12 cellular contexts compared by ENCODE assay signal in genomic region chr11:57646756-57647303, GRCh38. TPM values are rescaled to one million over a fixed set of nuclear protein-coding genes. Genes with fewer than 3 reads are reported as not detected.
DNase-seq lines count a peak whose midpoint lies in the region; ATAC-seq, FAIRE-seq and TF ChIP-seq lines count a peak whose summit lies in the region.
"Had no signal": no experiment of that assay in that cellular context is flagged by ENCODE, and none has a peak within 500 bp of the region (broad histone marks: within the 10 kb centered on the region; RNA-seq: fewer than 3 reads in every experiment).

No MANE protein-coding gene starts in this region.

- peak overlapping the region; percentile 18 for H3K27ac Mint-ChIP-seq in neural progenitor cell
- H3K27ac Mint-ChIP-seq: natural killer cell treated with Interleukin-12 subunit alpha and Interleukin-12 subunit beta and Interleukin-15 and Interleukin-18, amount 100 ng/mL, for 72 hours had no signal

- H3K36me3 ChIP-seq in ES-I3 (ENCODE audit: insufficient read depth, low read length) (peaks cover 2% of the 10 kb centered on the region; the same call in 1 of the 2 replicates), endothelial cell of umbilical vein (ENCODE audit: control insufficient read depth in 2 of 2, extremely low read depth in 1 of 2, insufficient read depth in 2 of 2, low read length in 2 of 2) (no peaks in the 10 kb centered on the region), neural progenitor cell (no peaks in the 10 kb centered on the region)

- peak; percentile 39 for TF ChIP-seq POLR2A in endothelial cell of umbilical vein (IDR thresholded peaks at IDR 0.05; ENCODE audit: low read depth, low read length)

- peaks cover 83% of the 10 kb centered on the region for H3K4me1 Mint-ChIP-seq in neural progenitor cell

- peak overlapping the region; percentile 82 for H3K4me3 Mint-ChIP-seq in neural progenitor cell
- H3K4me3 Mint-ChIP-seq: natural killer cell treated with Interleukin-12 subunit alpha and Interleukin-12 subunit beta and Interleukin-15 and Interleukin-18, amount 100 ng/mL, for 72 hours had no signal

- peaks cover 98% of the 10 kb centered on the region for H3F3A ChIP-seq in neural progenitor cell (ENCODE audit: low read depth)

- H3K79me2 ChIP-seq in endothelial cell of umbilical vein (ENCODE audit: control insufficient read depth, insufficient read depth, low read length) (no peaks in the 10 kb centered on the region), neural progenitor cell (ENCODE audit: low read depth) (peaks cover 38% of the 10 kb centered on the region)

- intact Hi-C loops in endothelial cell of umbilical vein (cut with micrococcal nuclease) = loop anchor here (5.0 kb wide), 1 partner anchor 320 kb away; no protein-coding TSS in a partner anchor

- H3K27me3 ChIP-seq in endothelial cell of umbilical vein (ENCODE audit: control insufficient read depth in 2 of 2, insufficient read depth in 2 of 2, low read length in 2 of 2) = peaks cover 40 to 54% of the 10 kb centered on the region in 2 experiments
- no peaks in the 10 kb centered on the region for H3K27me3 ChIP-seq in neural progenitor cell

- peaks cover 31% of the 10 kb centered on the region for H3K4me1 ChIP-seq in ES-I3 (ENCODE audit: insufficient read depth, low read length)
- H3K4me1 ChIP-seq in endothelial cell of umbilical vein (ENCODE audit: control insufficient read depth, extremely low read depth, insufficient read depth, low read length) = peaks cover 3% of the 10 kb centered on the region
- H3K4me1 ChIP-seq in neural progenitor cell = peaks cover 86% of the 10 kb centered on the region

- no TSS peak for BruUV-seq in endothelial cell of umbilical vein (replicated peaks; lab: Mats Ljungman, UMichigan)

- TF ChIP-seq CTCF in endothelial cell of umbilical vein (IDR thresholded peaks at IDR 0.05; ENCODE audit: extremely low read depth in 1 of 2, insufficient read depth in 1 of 2, low read depth in 1 of 2, low read length in 2 of 2) (no peak), neural progenitor cell (IDR thresholded peaks at IDR 0.05) (no peak)

- no peak for ATAC-seq in HG02870 (IDR thresholded peaks at IDR 0.05; ENCODE audit: unreplicated experiment)
- ATAC-seq: natural killer cell treated with Interleukin-12 subunit alpha and Interleukin-12 subunit beta and Interleukin-15 and Interleukin-18, amount 100 ng/mL, for 72 hours had no signal

- peak; percentile 24 for DNase-seq in M059J (ENCODE audit: low read depth)
- DNase-seq in endothelial cell of umbilical vein (ENCODE audit: low read depth, low spot score) = no peak
- no peak for DNase-seq in neural progenitor cell (ENCODE audit: low spot score)
- DNase-seq in epidermal melanocyte (ENCODE audit: insufficient read length, low spot score) = no peak
- no peak for DNase-seq in superior temporal gyrus (ENCODE audit: extremely low spot score)
- DNase-seq: activated CD4-positive, CD25-positive, alpha-beta regulatory T cell treated with anti-CD3 and anti-CD28 coated beads, Interleukin-2, amount 50 U/mL, for 72 hours; effector CD4-positive, alpha-beta T cell; EL; NCI-H2081 treated with DMSO at 0.1 percent for 48 hours had no signal

- H3K4me3 ChIP-seq in endothelial cell of umbilical vein (replicated peaks in 1 of 3; ENCODE audit: insufficient read depth in 1 of 3, low read depth in 1 of 3, low read length in 3 of 3) (no peak overlapping the region), neural progenitor cell (peak overlapping the region; percentile 45)

- peaks cover 21% of the 10 kb centered on the region for H3K27me3 Mint-ChIP-seq in neural progenitor cell (ENCODE audit: insufficient read depth, low read depth)

- H3K9me3 ChIP-seq in ES-I3 (ENCODE audit: control insufficient read depth, insufficient read depth, low read length) (no peaks in the 10 kb centered on the region), endothelial cell of umbilical vein (replicated peaks; ENCODE audit: control insufficient read depth, insufficient read depth, low read length) (no peaks in the 10 kb centered on the region), neural progenitor cell (ENCODE audit: low read depth) (no peaks in the 10 kb centered on the region)

- peaks cover 2% of the 10 kb centered on the region for H3K9me3 Mint-ChIP-seq in neural progenitor cell
- H3K9me3 Mint-ChIP-seq: natural killer cell treated with Interleukin-12 subunit alpha and Interleukin-12 subunit beta and Interleukin-15 and Interleukin-18, amount 100 ng/mL, for 72 hours had no signal

- CTCF ChIA-PET in endothelial cell of umbilical vein (lab: Charles Lee) = interaction anchor here (0.9 to 5.1 kb wide), 2 partner anchors 77 to 154 kb away, joined by 4 to 126 read pairs; partner anchors contain the start of gene UBE2L6

- no peaks in the 10 kb centered on the region for H4K20me1 ChIP-seq in endothelial cell of umbilical vein (replicated peaks; ENCODE audit: control insufficient read depth, extremely low read depth, insufficient read depth, low read length)
- H4K20me1 ChIP-seq in neural progenitor cell (ENCODE audit: low read depth) = peaks cover 94% of the 10 kb centered on the region

- FAIRE-seq in endothelial cell of umbilical vein (lab: Jason Lieb, UNC) = no peak

- H3K4me2 ChIP-seq in endothelial cell of umbilical vein (ENCODE audit: insufficient read depth, low read length) (no peak overlapping the region), neural progenitor cell (peak overlapping the region; percentile 89)

- H3K27ac ChIP-seq in endothelial cell of umbilical vein (ENCODE audit: insufficient read depth, low read depth, low read length) (no peak overlapping the region), neural progenitor cell (peak overlapping the region; percentile 21)

- POLR2A ChIA-PET in endothelial cell of umbilical vein (lab: Charles Lee) = no interaction called here

- peaks cover 14% of the 10 kb centered on the region for H3K36me3 Mint-ChIP-seq in neural progenitor cell
- H3K36me3 Mint-ChIP-seq: natural killer cell treated with Interleukin-12 subunit alpha and Interleukin-12 subunit beta and Interleukin-15 and Interleukin-18, amount 100 ng/mL, for 72 hours had no signal

- dilution Hi-C loops in endothelial cell of umbilical vein (cut with MboI; ENCODE audit: extremely low pct_ligation_motif_present, low sequenced_read_pairs) = no loop called here

- peak overlapping the region; percentile 34 for H3K9ac ChIP-seq in ES-I3 (ENCODE audit: low read depth, low read length)
- no peak overlapping the region for H3K9ac ChIP-seq in endothelial cell of umbilical vein (replicated peaks; ENCODE audit: extremely low read depth, insufficient read depth, low read length)
- no peak overlapping the region for H3K9ac ChIP-seq in neural progenitor cell

- no peaks in the 10 kb centered on the region for H3K9me1 ChIP-seq in endothelial cell of umbilical vein (replicated peaks; ENCODE audit: control insufficient read depth, extremely low read depth, insufficient read depth, low read length)

- H2AFZ ChIP-seq in endothelial cell of umbilical vein (ENCODE audit: low read depth, low read length) = no peak overlapping the region
- H2AFZ ChIP-seq in neural progenitor cell (replicated peaks) = no peak overlapping the region

RNA-seq across cellular contexts. Expression of gene YPEL4, which starts 2.9 kb away (rescaled TPM):
- 0.25 and 0.79 TPM in 2 replicates for total RNA-seq in M059J (2014; rRNA removed; shearing (Covaris generic))
- total RNA-seq in endothelial cell of umbilical vein = 0.24 and 0.30 TPM in 2 replicates
- 0.03 and 0.06 TPM in 2 replicates for polyA plus RNA-seq in endothelial cell of umbilical vein
- polyA plus RNA-seq in endothelial cell of umbilical vein (2011; cell fraction: cytosol; rRNA removed) = 0.04 and 0.05 TPM in 2 replicates
- polyA plus RNA-seq in endothelial cell of umbilical vein (2011; cell fraction: nucleus; rRNA removed) = 0.34 and 0.39 TPM in 2 replicates
- 0.13 and 0.35 TPM in 2 replicates for polyA plus RNA-seq in endothelial cell of umbilical vein (2012)
- 0.17 TPM in 1 of 2 replicates, not detected in the other for polyA minus RNA-seq in endothelial cell of umbilical vein
- not detected for polyA minus RNA-seq in endothelial cell of umbilical vein (2011; cell fraction: cytosol; rRNA and poly(A)+ RNA removed)
- 0.19 and 0.24 TPM in 2 replicates for polyA minus RNA-seq in endothelial cell of umbilical vein (2011; cell fraction: nucleus; rRNA and poly(A)+ RNA removed)
- 0.22 TPM in 1 of 2 replicates, not detected in the other for total RNA-seq in neural progenitor cell (ENCODE audit: low replicate concordance)
- total RNA-seq: natural killer cell treated with Interleukin-12 subunit alpha and Interleukin-12 subunit beta and Interleukin-15 and Interleukin-18, amount 100 ng/mL, for 72 hours had no signal

RNA-seq across cellular contexts. Expression of gene CLP1, which starts 10.7 kb away (rescaled TPM):
- total RNA-seq in M059J (2014; rRNA removed; shearing (Covaris generic)) = 18.4 and 30.7 TPM in 2 replicates
- total RNA-seq in endothelial cell of umbilical vein (17.9 and 20.9 TPM in 2 replicates), neural progenitor cell (ENCODE audit: low replicate concordance) (18.0 TPM in 2 replicates)
- 19.4 and 20.8 TPM in 2 replicates for polyA plus RNA-seq in endothelial cell of umbilical vein
- polyA plus RNA-seq in endothelial cell of umbilical vein (2011; cell fraction: cytosol; rRNA removed) = 22.1 and 25.0 TPM in 2 replicates
- 20.3 and 20.9 TPM in 2 replicates for polyA plus RNA-seq in endothelial cell of umbilical vein (2011; cell fraction: nucleus; rRNA removed)
- polyA plus RNA-seq in endothelial cell of umbilical vein (2012) = 19.1 and 25.1 TPM in 2 replicates
- 25.3 and 34.8 TPM in 2 replicates for polyA minus RNA-seq in endothelial cell of umbilical vein
- polyA minus RNA-seq in endothelial cell of umbilical vein (2011; cell fraction: cytosol; rRNA and poly(A)+ RNA removed) = 11.5 TPM
- 6.2 and 9.1 TPM in 2 replicates for polyA minus RNA-seq in endothelial cell of umbilical vein (2011; cell fraction: nucleus; rRNA and poly(A)+ RNA removed)

RNA-seq across cellular contexts. Expression of gene ZDHHC5, which starts 21.1 kb away (rescaled TPM):
- 37.4 and 50.8 TPM in 2 replicates for total RNA-seq in M059J (2014; rRNA removed; shearing (Covaris generic))
- total RNA-seq in endothelial cell of umbilical vein (67.4 and 74.0 TPM in 2 replicates), neural progenitor cell (ENCODE audit: low replicate concordance) (28.5 and 41.8 TPM in 2 replicates)
- polyA plus RNA-seq in endothelial cell of umbilical vein = 52.9 and 61.1 TPM in 2 replicates
- polyA plus RNA-seq in endothelial cell of umbilical vein (2011; cell fraction: cytosol; rRNA removed) = 49.5 and 54.7 TPM in 2 replicates
- 58.1 and 61.0 TPM in 2 replicates for polyA plus RNA-seq in endothelial cell of umbilical vein (2011; cell fraction: nucleus; rRNA removed)
- polyA plus RNA-seq in endothelial cell of umbilical vein (2012) = 54.9 and 55.5 TPM in 2 replicates
- 110 and 138 TPM in 2 replicates for polyA minus RNA-seq in endothelial cell of umbilical vein
- 31.7 TPM for polyA minus RNA-seq in endothelial cell of umbilical vein (2011; cell fraction: cytosol; rRNA and poly(A)+ RNA removed)
- polyA minus RNA-seq in endothelial cell of umbilical vein (2011; cell fraction: nucleus; rRNA and poly(A)+ RNA removed) = 34.6 and 49.5 TPM in 2 replicates

RNA-seq across cellular contexts. Expression of gene SERPING1, which starts 49.3 kb away (rescaled TPM):
- total RNA-seq in M059J (2014; rRNA removed; shearing (Covaris generic)) = 13.0 and 17.0 TPM in 2 replicates
- total RNA-seq in endothelial cell of umbilical vein (not detected in 2 replicates), neural progenitor cell (ENCODE audit: low replicate concordance) (46.0 and 68.1 TPM in 2 replicates)
- polyA plus RNA-seq in endothelial cell of umbilical vein = 0.30 TPM in 1 of 2 replicates, not detected in the other
- 0.08 TPM in 1 of 2 replicates, not detected in the other for polyA plus RNA-seq in endothelial cell of umbilical vein (2011; cell fraction: cytosol; rRNA removed)
- polyA plus RNA-seq in endothelial cell of umbilical vein (2011; cell fraction: nucleus; rRNA removed) = 0.16 TPM in 1 of 2 replicates, not detected in the other
- 0.12 and 1.0 TPM in 2 replicates for polyA plus RNA-seq in endothelial cell of umbilical vein (2012)
- polyA minus RNA-seq in endothelial cell of umbilical vein = not detected in 2 replicates
- polyA minus RNA-seq in endothelial cell of umbilical vein (2011; cell fraction: cytosol; rRNA and poly(A)+ RNA removed) = not detected
- polyA minus RNA-seq in endothelial cell of umbilical vein (2011; cell fraction: nucleus; rRNA and poly(A)+ RNA removed) = not detected in 2 replicates
- total RNA-seq: natural killer cell treated with Interleukin-12 subunit alpha and Interleukin-12 subunit beta and Interleukin-15 and Interleukin-18, amount 100 ng/mL, for 72 hours had no signal
